ENCODE assay signal across 11 cellular contexts in the genomic region with DNA sequence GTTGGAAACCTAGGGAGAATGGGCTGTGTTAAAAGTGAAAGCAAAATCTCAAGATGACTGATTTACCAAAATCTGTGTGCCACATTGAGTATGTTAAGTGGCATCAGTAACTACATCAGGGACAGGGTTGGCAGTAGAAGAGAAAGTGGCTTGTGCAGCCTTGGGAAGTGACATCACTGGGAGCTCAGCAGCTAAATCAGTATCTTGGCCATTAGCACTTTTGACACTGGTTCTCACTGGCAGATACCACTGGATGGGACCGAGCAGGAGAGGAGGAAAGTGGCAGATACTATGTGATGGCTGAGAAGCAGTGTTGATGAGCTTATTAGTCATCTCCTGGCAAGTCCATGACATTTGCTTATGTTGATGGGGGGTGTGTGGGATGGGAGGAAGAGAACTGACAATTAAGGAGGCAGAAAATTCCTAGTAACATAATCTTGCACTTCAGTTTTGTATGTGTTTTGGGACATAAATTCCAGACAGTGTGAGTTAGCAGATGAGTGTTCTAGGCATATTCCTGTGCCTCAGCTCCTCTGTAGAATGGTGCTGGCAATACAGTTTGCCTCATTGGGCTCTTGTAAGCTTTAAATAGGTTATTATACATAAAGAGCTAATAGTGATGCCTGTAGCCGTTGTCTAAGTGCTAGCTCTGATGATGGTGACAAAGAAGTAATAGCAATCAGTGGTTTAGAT.
A peak's percentile ranks its signal among the peaks of the same experiment; 100 is the strongest.
DNase-seq lines count a peak whose midpoint lies in the region; ATAC-seq lines count a peak whose summit lies in the region.
"Had no signal": no experiment of that assay in that cellular context is flagged by ENCODE, and none has a peak within 500 bp of the region (broad histone marks: within the 10 kb centered on the region; RNA-seq: fewer than 3 reads in every experiment).

No MANE protein-coding gene starts in this region.

- 29 to 53% methylated on average over 2 of the region's 2 CpGs for WGBS in aorta, 2 donors

- H3K36me3 ChIP-seq in aorta (ENCODE audit: control insufficient read depth in 1 of 2, insufficient read depth in 2 of 2, low read length in 1 of 2), result no peaks in the 10 kb centered on the region
- H3K36me3 ChIP-seq: heart right ventricle, sigmoid colon had no signal

- H3K4me1 ChIP-seq in aorta (ENCODE audit: control insufficient read depth in 1 of 2, insufficient read depth in 2 of 2, low read length in 2 of 2), result peaks cover 0 to 3% of the 10 kb centered on the region in 2 donors

- no peak overlapping the region for H3K27ac ChIP-seq in aorta (ENCODE audit: low read depth in 1 of 2, low read length in 2 of 2)

- H3K9me3 ChIP-seq in aorta (ENCODE audit: control insufficient read depth, low read length), result no peaks in the 10 kb centered on the region
- H3K9me3 ChIP-seq: heart right ventricle, sigmoid colon had no signal

- no peak overlapping the region for H3K4me3 ChIP-seq in aorta (ENCODE audit: low read length in 2 of 2)
- H3K4me3 ChIP-seq: heart right ventricle had no signal

- ATAC-seq in left ventricle myocardium superior (peak; percentile 22), Right ventricle myocardium superior (ENCODE audit: poor library complexity) (no peak), aorta (ENCODE audit: low FRiP score) (peak; percentile 22), HG03469 (IDR thresholded peaks at IDR 0.05; ENCODE audit: unreplicated experiment) (no peak)

- H3K27me3 ChIP-seq in aorta (ENCODE audit: control insufficient read depth in 1 of 2, insufficient read depth in 2 of 2, low read length in 1 of 2), result no peaks in the 10 kb centered on the region
- H3K27me3 ChIP-seq: heart right ventricle, sigmoid colon had no signal

- intact Hi-C loops in left ventricle myocardium superior (cut with micrococcal nuclease), result no loop called here
- intact Hi-C loops in Right ventricle myocardium superior (cut with DNase I), result no loop called here
- intact Hi-C loops in aorta (cut with DNase I), result no loop called here

- no peak for DNase-seq in left ventricle myocardium superior
- no peak for DNase-seq in Right ventricle myocardium superior
- peak; percentile 73 for DNase-seq in RPMI7951 (ENCODE audit: low read depth)
- DNase-seq in glomerular visceral epithelial cell (ENCODE audit: extremely low spot score), result peak; percentile 60
- DNase-seq in aorta, result no peak
- DNase-seq in NCI-H2081 treated with DMSO at 0.1 percent for 48 hours (lab: John Stamatoyannopoulos, UW), result no peak
- DNase-seq in NCI-H1105 treated with DMSO at 0.1 percent for 48 hours (lab: John Stamatoyannopoulos, UW), result no peak
- DNase-seq: activated gamma-delta T cell treated with Interleukin-2 at 50 U/mL for 16 hours, heart right ventricle, sigmoid colon had no signal

Comparison
In these comparisons a context has a peak if more than half of its experiments do, and no peak if none do; other contexts are left out.
1. ATAC-seq: peak in left ventricle myocardium superior (single experiment) and aorta (single experiment); none in Right ventricle myocardium superior (single experiment) and HG03469 (single experiment).
2. DNase-seq: peak in RPMI7951 (single experiment) and glomerular visceral epithelial cell (single experiment); none in left ventricle myocardium superior (single experiment), Right ventricle myocardium superior (single experiment), aorta (0 of 2), NCI-H2081 treated with DMSO at 0.1 percent for 48 hours (single experiment) and NCI-H1105 treated with DMSO at 0.1 percent for 48 hours (single experiment).